16 cellular contexts compared by ENCODE assay signal in genomic region chr14:100081997-100082625, GRCh38. TPM values are rescaled to one million over a fixed set of nuclear protein-coding genes. Genes with fewer than 3 reads are reported as not detected.
DNase-seq lines count a peak whose midpoint lies in the region; ATAC-seq and TF ChIP-seq lines count a peak whose summit lies in the region.
"Had no signal": no experiment of that assay in that cellular context is flagged by ENCODE, and none has a peak within 500 bp of the region (broad histone marks: within the 10 kb centered on the region; RNA-seq: fewer than 3 reads in every experiment).

No MANE protein-coding gene starts in this region.

- peaks cover 97% of the 10 kb centered on the region for H3K4me1 Mint-ChIP-seq in activated T-cell treated with anti-CD3 and anti-CD28 coated beads, Interleukin-2, amount 50 U/mL, for 4 hours (ENCODE audit: low read depth)
- peaks cover 94% of the 10 kb centered on the region for H3K4me1 Mint-ChIP-seq in activated CD4-positive, alpha-beta memory T cell treated with anti-CD3 and anti-CD28 coated beads, Interleukin-2, amount 10 ng/mL, durations not matched to agents 7 days and 5 days
- H3K4me1 Mint-ChIP-seq in effector memory CD8-positive, alpha-beta T cell (ENCODE audit: low read depth in 2 of 2): peaks cover 70 to 88% of the 10 kb centered on the region in 2 donors

- H3K9me3 Mint-ChIP-seq in activated T-cell treated with anti-CD3 and anti-CD28 coated beads, Interleukin-2, amount 50 U/mL, for 4 hours: no peaks in the 10 kb centered on the region
- no peaks in the 10 kb centered on the region for H3K9me3 Mint-ChIP-seq in activated CD4-positive, alpha-beta memory T cell treated with anti-CD3 and anti-CD28 coated beads, Interleukin-2, amount 10 ng/mL, durations not matched to agents 7 days and 5 days
- H3K9me3 Mint-ChIP-seq in effector memory CD8-positive, alpha-beta T cell: no peaks in the 10 kb centered on the region
- H3K9me3 Mint-ChIP-seq: brain had no signal

- H3K36me3 ChIP-seq in testis (ENCODE audit: low read depth, missing control alignments): no peaks in the 10 kb centered on the region
- peaks cover 0 to 27% (median 13%) of the 10 kb centered on the region in 9 donors for H3K36me3 ChIP-seq in heart left ventricle
- H3K36me3 ChIP-seq: ovary had no signal

- no peak for TF ChIP-seq CTCF in testis (IDR thresholded peaks at IDR 0.05)
- no peak for TF ChIP-seq CTCF in GM13977 (IDR thresholded peaks at IDR 0.05; ENCODE audit: extremely low read depth, insufficient read depth, missing control alignments)
- TF ChIP-seq CTCF in heart left ventricle (IDR thresholded peaks at IDR 0.05): no peak

- H3K4me1 ChIP-seq in testis (peaks cover 4% of the 10 kb centered on the region), heart left ventricle (peaks cover 0 to 53% (median 13%) of the 10 kb centered on the region in 12 donors)
- H3K4me1 ChIP-seq: Caco-2, HAP-1 had no signal

- intact Hi-C loops in testis (cut with DNase I; ENCODE audit: low total_unique reads) (no loop called here), heart left ventricle (cut with DNase I) (no loop called here)

- in situ Hi-C loops in GM13977 (cut with MboI; ENCODE audit: low pct_unique_long_range_greater_than_20kb, low sequenced_read_pairs, unreplicated experiment): no loop called here

- no peaks in the 10 kb centered on the region for H3K27me3 ChIP-seq in testis
- no peaks in the 10 kb centered on the region for H3K27me3 ChIP-seq in heart left ventricle
- H3K27me3 ChIP-seq: ovary had no signal

- no peak overlapping the region for H3K4me3 ChIP-seq in testis
- H3K4me3 ChIP-seq in heart left ventricle: no peak overlapping the region
- H3K4me3 ChIP-seq: HAP-1, ovary had no signal

- H3K27me3 Mint-ChIP-seq in activated T-cell treated with anti-CD3 and anti-CD28 coated beads, Interleukin-2, amount 50 U/mL, for 4 hours (ENCODE audit: low read depth): no peaks in the 10 kb centered on the region
- no peaks in the 10 kb centered on the region for H3K27me3 Mint-ChIP-seq in activated CD4-positive, alpha-beta memory T cell treated with anti-CD3 and anti-CD28 coated beads, Interleukin-2, amount 10 ng/mL, durations not matched to agents 7 days and 5 days
- no peaks in the 10 kb centered on the region for H3K27me3 Mint-ChIP-seq in effector memory CD8-positive, alpha-beta T cell
- H3K27me3 Mint-ChIP-seq: brain had no signal

- CTCF ChIA-PET in activated CD4-positive, alpha-beta memory T cell treated with anti-CD3 and anti-CD28 coated beads, Interleukin-2, amount 10 ng/mL, durations not matched to agents 7 days and 5 days (lab: Charles Lee): interaction anchor here (0.8 to 22.3 kb wide), 9 partner anchors 10 to 159 kb away, joined by 3 to 563 read pairs (median 12); partner anchors contain the start of gene EVL

- no peak for DNase-seq in activated T-cell treated with anti-CD3 and anti-CD28 coated beads, Interleukin-2, amount 50 U/mL, for 4 hours
- DNase-seq in activated T-cell treated with anti-CD3 and anti-CD28 coated beads for 4 hours: no peak
- peak; percentile 31 for DNase-seq in activated CD4-positive, alpha-beta memory T cell treated with anti-CD3 and anti-CD28 coated beads, Interleukin-2, amount 10 ng/mL, durations not matched to agents 7 days and 5 days
- no peak for DNase-seq in effector memory CD8-positive, alpha-beta T cell
- peak; percentile 4 for DNase-seq in testis
- no peak for DNase-seq in GM13977 (ENCODE audit: low spot score)
- DNase-seq in effector CD8-positive, alpha-beta T cell (lab: John Stamatoyannopoulos, UW): no peak
- no peak for DNase-seq in heart left ventricle
- DNase-seq: ACHN, Caco-2, left colon, NCI-H526 treated with DMSO at 0.1 percent for 48 hours, ovary, WERI-Rb-1 had no signal

- peak; percentile 22 to 28 for ATAC-seq in activated T-cell treated with anti-CD3 and anti-CD28 coated beads, Interleukin-2, amount 50 U/mL, for 4 hours
- no peak for ATAC-seq in effector memory CD8-positive, alpha-beta T cell (replicated peaks)
- ATAC-seq in heart left ventricle: no peak
- ATAC-seq: left colon had no signal

- 90 to 95% methylated on average over 12 of the region's 12 CpGs for WGBS in testis, 2 donors
- 92 to 97% (median 95%) methylated on average over 12 of the region's 12 CpGs for WGBS in heart left ventricle, 4 donors

- H3K27ac Mint-ChIP-seq in activated CD4-positive, alpha-beta memory T cell treated with anti-CD3 and anti-CD28 coated beads, Interleukin-2, amount 10 ng/mL, durations not matched to agents 7 days and 5 days: peak overlapping the region; percentile 82
- peak overlapping the region; percentile 90 to 95 for H3K27ac Mint-ChIP-seq in effector memory CD8-positive, alpha-beta T cell
- H3K27ac Mint-ChIP-seq: brain had no signal

- no peak overlapping the region for H3K27ac ChIP-seq in testis
- H3K27ac ChIP-seq in heart left ventricle: peak overlapping the region in 1 of 12 donors; percentile 77
- H3K27ac ChIP-seq: ovary, WERI-Rb-1 had no signal

- H3K36me3 Mint-ChIP-seq in activated T-cell treated with anti-CD3 and anti-CD28 coated beads, Interleukin-2, amount 50 U/mL, for 4 hours (ENCODE audit: insufficient read depth): peaks cover 31% of the 10 kb centered on the region
- peaks cover 90% of the 10 kb centered on the region for H3K36me3 Mint-ChIP-seq in activated CD4-positive, alpha-beta memory T cell treated with anti-CD3 and anti-CD28 coated beads, Interleukin-2, amount 10 ng/mL, durations not matched to agents 7 days and 5 days (ENCODE audit: low read depth)
- peaks cover 85% of the 10 kb centered on the region for H3K36me3 Mint-ChIP-seq in effector memory CD8-positive, alpha-beta T cell (ENCODE audit: insufficient read depth)

- H3K9me3 ChIP-seq in testis: no peaks in the 10 kb centered on the region
- H3K9me3 ChIP-seq in heart left ventricle: no peaks in the 10 kb centered on the region
- H3K9me3 ChIP-seq: Caco-2, HAP-1, ovary had no signal

- H3K4me3 Mint-ChIP-seq in activated T-cell treated with anti-CD3 and anti-CD28 coated beads, Interleukin-2, amount 50 U/mL, for 4 hours: peak overlapping the region; percentile 75
- peak overlapping the region; percentile 75 for H3K4me3 Mint-ChIP-seq in activated CD4-positive, alpha-beta memory T cell treated with anti-CD3 and anti-CD28 coated beads, Interleukin-2, amount 10 ng/mL, durations not matched to agents 7 days and 5 days
- peak overlapping the region; percentile 84 to 92 for H3K4me3 Mint-ChIP-seq in effector memory CD8-positive, alpha-beta T cell
- H3K4me3 Mint-ChIP-seq: brain had no signal

- POLR2A ChIA-PET in activated CD4-positive, alpha-beta memory T cell treated with anti-CD3 and anti-CD28 coated beads, Interleukin-2, amount 10 ng/mL, durations not matched to agents 7 days and 5 days (lab: Charles Lee): interaction anchor here (1.2 to 58.4 kb wide), 8 partner anchors 9 to 140 kb away, joined by 3 to 1586 read pairs (median 10); partner anchors contain the start of gene EVL

- TF ChIP-seq POLR2A in testis (IDR thresholded peaks at IDR 0.05) (no peak), heart left ventricle (IDR thresholded peaks at IDR 0.05) (no peak)

RNA-seq across cellular contexts. Expression of gene EVL, which starts 16.9 kb away (rescaled TPM):
- 100 to 1,000 TPM in 2 of 3 donors, 10 to 100 TPM in 1; 79.4 to 112 (median 107) TPM for total RNA-seq in activated T-cell treated with anti-CD3 and anti-CD28 coated beads, Interleukin-2, amount 50 U/mL, for 4 hours
- total RNA-seq in activated CD4-positive, alpha-beta memory T cell treated with anti-CD3 and anti-CD28 coated beads, Interleukin-2, amount 10 ng/mL, durations not matched to agents 7 days and 5 days: 100 to 1,000 TPM; 771 to 787 TPM
- total RNA-seq in testis: 10 to 100 TPM; 91.7 to 96.8 TPM
- polyA plus RNA-seq in testis (ENCODE audit: insufficient read depth, low read depth, low replicate concordance): 87.4 TPM
- 100 to 1,000 TPM in 1 of 9 donors, 10 to 100 TPM in 8; 31.7 to 116 (median 41.0) TPM for total RNA-seq in heart left ventricle
- polyA plus RNA-seq in heart left ventricle: 10 to 100 TPM; 23.8 to 33.5 TPM

Comparison
In these comparisons a context has a peak if more than half of its experiments do, and no peak if none do; other contexts are left out.
1. ATAC-seq: peak in activated T-cell treated with anti-CD3 and anti-CD28 coated beads, Interleukin-2, amount 50 U/mL, for 4 hours (2 of 2); none in effector memory CD8-positive, alpha-beta T cell (single experiment) and heart left ventricle (0 of 4).
2. DNase-seq: peak in activated CD4-positive, alpha-beta memory T cell treated with anti-CD3 and anti-CD28 coated beads, Interleukin-2, amount 10 ng/mL, durations not matched to agents 7 days and 5 days (single experiment) and testis (single experiment); none in activated T-cell treated with anti-CD3 and anti-CD28 coated beads, Interleukin-2, amount 50 U/mL, for 4 hours (single experiment), activated T-cell treated with anti-CD3 and anti-CD28 coated beads for 4 hours (single experiment), effector memory CD8-positive, alpha-beta T cell (0 of 3), GM13977 (single experiment), effector CD8-positive, alpha-beta T cell (single experiment) and heart left ventricle (0 of 5).
3. RNA of gene EVL, which starts 16.9 kb away (total RNA-seq): 771 to 787 TPM in activated CD4-positive, alpha-beta memory T cell treated with anti-CD3 and anti-CD28 coated beads, Interleukin-2, amount 10 ng/mL, durations not matched to agents 7 days and 5 days; 79.4 to 112 TPM in activated T-cell treated with anti-CD3 and anti-CD28 coated beads, Interleukin-2, amount 50 U/mL, for 4 hours, 91.7 to 96.8 TPM in testis and 31.7 to 116 TPM in heart left ventricle; every median in the first group is over 4 times any median in the second.
4. Peak in every context shown above with its lines, with median percentiles within 50 percentile points of each other: H3K4me3 Mint-ChIP-seq.